9 cellular contexts compared by ENCODE assay signal in genomic region chr7:43625453-43625852, GRCh38. TPM values are rescaled to one million over a fixed set of nuclear protein-coding genes. Genes with fewer than 3 reads are reported as not detected.
DNase-seq lines count a peak whose midpoint lies in the region; ATAC-seq, FAIRE-seq and TF ChIP-seq lines count a peak whose summit lies in the region.
"Had no signal": no experiment of that assay in that cellular context is flagged by ENCODE, and none has a peak within 500 bp of the region (broad histone marks: within the 10 kb centered on the region; RNA-seq: fewer than 3 reads in every experiment).

No MANE protein-coding gene starts in this region.

- H3K4me1 ChIP-seq in HepG2 (ENCODE audit: insufficient read depth, low read length): peaks cover 3% of the 10 kb centered on the region

- no peaks in the 10 kb centered on the region for H3K79me2 ChIP-seq in HepG2 (ENCODE audit: insufficient read depth, low read length)

- intact Hi-C loops in HepG2 (cut with micrococcal nuclease; ENCODE audit: unreplicated experiment): no loop called here

- H3K4me2 ChIP-seq in HepG2 (ENCODE audit: low read depth, low read length): no peak overlapping the region

- CTCF ChIA-PET in HepG2 (lab: Yijun Ruan, JAX; ENCODE audit: low intra/inter-chr PET ratio, low total read pairs): no interaction called here

- no peak for TF ChIP-seq EP300 in HepG2 (IDR thresholded peaks at IDR 0.05; ENCODE audit: low read depth in 2 of 2, low read length in 2 of 2)
- no peak for TF ChIP-seq EP300 in HepG2 (CRISPR knock-in tag; IDR thresholded peaks at IDR 0.05; ENCODE audit: borderline replicate concordance)

- peak; percentile 73 for FAIRE-seq in GM18507 (lab: Jason Lieb, UNC)
- FAIRE-seq in HepG2 (lab: Jason Lieb, UNC): no peak

- H4K20me1 ChIP-seq in HepG2 (ENCODE audit: insufficient read depth, low read length): no peaks in the 10 kb centered on the region

- H3K9me3 ChIP-seq in HepG2 (ENCODE audit: low read length): no peaks in the 10 kb centered on the region

- no peak overlapping the region for H3K4me3 ChIP-seq in HepG2 (replicated peaks in 1 of 3; ENCODE audit: insufficient read depth in 1 of 3, low read depth in 2 of 3, low read length in 3 of 3)
- H3K4me3 ChIP-seq: dorsolateral prefrontal cortex had no signal

- TF ChIP-seq CTCF in HepG2 (CRISPR knock-in tag; IDR thresholded peaks at IDR 0.05): no peak

- TF ChIP-seq RAD21 in HepG2 (CRISPR knock-in tag; IDR thresholded peaks at IDR 0.05): no peak

- H3K9ac ChIP-seq in HepG2 (ENCODE audit: insufficient read depth, low read depth, low read length): no peak overlapping the region

- H3K27ac ChIP-seq in HepG2 (ENCODE audit: extremely low read length, insufficient read depth, low read length): no peak overlapping the region
- H3K27ac ChIP-seq in caudate nucleus (ENCODE audit: low read depth, low read length): no peak overlapping the region
- H3K27ac ChIP-seq: dorsolateral prefrontal cortex had no signal

- no peak; a peak in 1 of 4 replicates for TF ChIP-seq POLR2A in HepG2 (IDR thresholded peaks at IDR 0.05; ENCODE audit: insufficient read depth in 1 of 2, low read depth in 2 of 2, low read length in 2 of 2)

- POLR2A ChIA-PET in HepG2 (lab: Yijun Ruan, JAX): no interaction called here

- peaks cover 2 to 42% of the 10 kb centered on the region in 2 experiments; a peak in 4 of 5 replicates for H3K36me3 ChIP-seq in HepG2 (replicated peaks in 1 of 2; ENCODE audit: control insufficient read depth in 1 of 2, insufficient read depth in 2 of 2, low read length in 2 of 2)

- no peaks in the 10 kb centered on the region for H3K27me3 ChIP-seq in HepG2 (ENCODE audit: control insufficient read depth in 1 of 2, insufficient read depth in 2 of 2, low read length in 2 of 2)
- H3K27me3 ChIP-seq: dorsolateral prefrontal cortex had no signal

- DNase-seq in GM18507 (ENCODE audit: extremely low spot score, insufficient read length, low read depth) (no peak), HepG2 (ENCODE audit: low spot score) (no peak), caudate nucleus (lab: John Stamatoyannopoulos, UW) (no peak), AG20443 (ENCODE audit: low spot score) (no peak)
- DNase-seq in effector CD8-positive, alpha-beta T cell (lab: John Stamatoyannopoulos, UW): no peak
- DNase-seq: dorsolateral prefrontal cortex had no signal

- ATAC-seq in GM21786 (IDR thresholded peaks at IDR 0.05; ENCODE audit: unreplicated experiment) (peak; percentile 72), SK-N-SH treated with all-trans-retinoic acid at 6 μM for 48 hours (peak; percentile 3), HepG2 (no peak), GM21528 (IDR thresholded peaks at IDR 0.05; ENCODE audit: low FRiP score, unreplicated experiment) (no peak)

- in situ Hi-C loops in HepG2 (cut with HindIII; ENCODE audit: extremely low pct_ligation_motif_present, low pct_unique_long_range_greater_than_20kb): no loop called here

- no TSS peak for BruUV-seq in HepG2 (replicated peaks; lab: Mats Ljungman, UMichigan)

- no peak overlapping the region for H2AFZ ChIP-seq in HepG2 (ENCODE audit: low read length)

TF ChIP-seq in SK-N-SH treated with all-trans-retinoic acid at 6 μM for 48 hours, 23 proteins besides CTCF, POLR2A, EP300 and RAD21 (continues in another document):
- TF ChIP-seq TCF4 (CRISPR knock-in tag; IDR thresholded peaks at IDR 0.05; ENCODE audit: borderline replicate concordance) (no peak), ZNF8 (CRISPR knock-in tag; IDR thresholded peaks at IDR 0.05) (no peak), SNAI2 (CRISPR knock-in tag; IDR thresholded peaks at IDR 0.05) (no peak), ZFP30 (CRISPR knock-in tag; IDR thresholded peaks at IDR 0.05) (no peak), ARNTL (CRISPR knock-in tag; IDR thresholded peaks at IDR 0.05; ENCODE audit: borderline replicate concordance, low read depth) (no peak), TSHZ2 (CRISPR knock-in tag; IDR thresholded peaks at IDR 0.05) (no peak), PPARA (CRISPR knock-in tag; IDR thresholded peaks at IDR 0.05; ENCODE audit: borderline replicate concordance) (no peak)

TF ChIP-seq in HepG2, 621 proteins besides CTCF, POLR2A, EP300 and RAD21:
- TF ChIP-seq RBM22 (optimal IDR thresholded peaks at IDR 0.05; ENCODE audit: low read length): peak; percentile 44
- no peak for TF ChIP-seq NBN (conservative IDR thresholded peaks at IDR 0.05)

RNA-seq across cellular contexts. Expression of gene STK17A, which starts 42.5 kb away (rescaled TPM):
- total RNA-seq in HepG2 (2016; rRNA removed; fragmentation: Illumina TruSeq; extraction: Trizol): 24.3 and 30.2 TPM in 2 replicates
- 5.3 and 5.9 TPM in 2 replicates for total RNA-seq in HepG2 (2016; cell fraction: cytosol; rRNA removed; fragmentation: Illumina TruSeq; extraction: Trizol; ENCODE audit: low read depth)
- total RNA-seq in HepG2 (2016; cell fraction: insoluble cytoplasmic fraction; rRNA removed; fragmentation: Illumina TruSeq; extraction: Trizol): 24.1 and 28.2 TPM in 2 replicates
- total RNA-seq in HepG2 (2016; cell fraction: membrane; rRNA removed; fragmentation: Illumina TruSeq; extraction: Trizol): 10.8 and 11.7 TPM in 2 replicates
- 13.0 and 16.0 TPM in 2 replicates for total RNA-seq in HepG2 (2016; cell fraction: nucleus; rRNA removed; fragmentation: Illumina TruSeq; extraction: Trizol)
- polyA plus RNA-seq in HepG2 (2011; rRNA removed): 16.3 and 18.6 TPM in 2 replicates
- 8.2 and 13.1 TPM in 2 replicates for polyA plus RNA-seq in HepG2 (2011; cell fraction: cytosol; rRNA removed)
- polyA plus RNA-seq in HepG2 (2011; cell fraction: nucleus; rRNA removed): 9.5 and 12.7 TPM in 2 replicates
- 44.1 and 47.2 TPM in 2 replicates for polyA plus RNA-seq in HepG2 (2012)
- polyA plus RNA-seq in HepG2 (2016; cell fraction: cytosol; fragmentation: Illumina TruSeq; extraction: Trizol; ENCODE audit: low read depth): 3.7 and 4.1 TPM in 2 replicates
- polyA plus RNA-seq in HepG2 (2016; cell fraction: insoluble cytoplasmic fraction; fragmentation: Illumina TruSeq; extraction: Trizol; ENCODE audit: low read depth): 20.8 and 22.2 TPM in 2 replicates
- 5.4 and 6.7 TPM in 2 replicates for polyA plus RNA-seq in HepG2 (2016; cell fraction: membrane; fragmentation: Illumina TruSeq; extraction: Trizol; ENCODE audit: low read depth)
- polyA plus RNA-seq in HepG2 (2016; cell fraction: nucleus; fragmentation: Illumina TruSeq; extraction: Trizol; ENCODE audit: insufficient read depth, low read depth): 17.1 and 19.2 TPM in 2 replicates
- polyA minus RNA-seq in HepG2 (2011; rRNA and poly(A)+ RNA removed; ENCODE audit: low replicate concordance): 6.8 and 7.3 TPM in 2 replicates
- polyA minus RNA-seq in HepG2 (2011; cell fraction: cytosol; rRNA and poly(A)+ RNA removed): 15.5 and 20.7 TPM in 2 replicates
- 32.6 and 33.4 TPM in 2 replicates for polyA minus RNA-seq in HepG2 (2011; cell fraction: nucleus; rRNA and poly(A)+ RNA removed)

Comparison
In these comparisons a context has a peak if more than half of its experiments do, and no peak if none do; other contexts are left out.
1. ATAC-seq: peak in GM21786 (single experiment) and SK-N-SH treated with all-trans-retinoic acid at 6 μM for 48 hours (single experiment); none in HepG2 (single experiment) and GM21528 (single experiment).